Comparison of ENCODE assay signal across 10 cellular contexts in genomic region chr13:44396963-44397580, GRCh38. TPM values are rescaled to one million over a fixed set of nuclear protein-coding genes. Genes with fewer than 3 reads are reported as not detected.
DNase-seq lines count a peak whose midpoint lies in the region; ATAC-seq and TF ChIP-seq lines count a peak whose summit lies in the region.
"Had no signal": no experiment of that assay in that cellular context is flagged by ENCODE, and none has a peak within 500 bp of the region (broad histone marks: within the 10 kb centered on the region; RNA-seq: fewer than 3 reads in every experiment).

No MANE protein-coding gene starts in this region.

- no peak overlapping the region for H2BK120ac ChIP-seq in trophoblast cell (ENCODE audit: insufficient read depth, low read length, poor library complexity)

- ATAC-seq in HG02970 (IDR thresholded peaks at IDR 0.05; ENCODE audit: low FRiP score, unreplicated experiment) (no peak), mucosa of descending colon (no peak)

- H3K27ac ChIP-seq in trophoblast cell (ENCODE audit: low read depth, low read length), result peak overlapping the region; percentile 1

- H3K4me2 ChIP-seq in trophoblast cell (ENCODE audit: low read length), result peak overlapping the region; percentile 4

- H2BK5ac ChIP-seq in trophoblast cell (ENCODE audit: low read depth, low read length, poor library complexity), result no peak overlapping the region

- H3K79me1 ChIP-seq in trophoblast cell (ENCODE audit: low read length), result no peaks in the 10 kb centered on the region

- TF ChIP-seq CTCF in mucosa of descending colon (IDR thresholded peaks at IDR 0.05), result no peak

- H3K4me3 ChIP-seq in trophoblast cell (ENCODE audit: low read depth, low read length), result no peak overlapping the region
- no peak overlapping the region for H3K4me3 ChIP-seq in mucosa of descending colon

- H3K9me3 ChIP-seq in trophoblast cell (ENCODE audit: insufficient read depth, low read depth, low read length) (no peaks in the 10 kb centered on the region), mucosa of descending colon (no peaks in the 10 kb centered on the region)

- no peak overlapping the region for H2BK12ac ChIP-seq in trophoblast cell (ENCODE audit: low read length)

- no peak overlapping the region for H2AK5ac ChIP-seq in trophoblast cell (ENCODE audit: low read length)

- no peak overlapping the region for H3K4ac ChIP-seq in trophoblast cell (ENCODE audit: low read depth, low read length)

- no peak overlapping the region for H3K18ac ChIP-seq in trophoblast cell (ENCODE audit: low read length)

- no peaks in the 10 kb centered on the region for H3K27me3 ChIP-seq in trophoblast cell (ENCODE audit: insufficient read depth, low read length)

- no CpG with 5 or more reads among the region's 18 CpGs for WGBS in trophoblast cell (ENCODE audit: extremely low coverage, insufficient coverage, insufficient read length)

- H2AFZ ChIP-seq in trophoblast cell (ENCODE audit: insufficient read depth, low read length, poor library complexity), result no peak overlapping the region

- H4K12ac ChIP-seq in trophoblast cell (ENCODE audit: low read depth, low read length), result no peak overlapping the region

- H3K79me2 ChIP-seq in trophoblast cell (ENCODE audit: control insufficient read depth, insufficient read depth, low read length, poor library complexity), result no peaks in the 10 kb centered on the region

- H3K36me3 ChIP-seq in trophoblast cell (ENCODE audit: control insufficient read depth in 1 of 2, insufficient read depth in 2 of 2, low read length in 2 of 2) (no peaks in the 10 kb centered on the region), mucosa of descending colon (ENCODE audit: low read depth) (no peaks in the 10 kb centered on the region)

- H3K14ac ChIP-seq in trophoblast cell (ENCODE audit: low read length), result no peak overlapping the region

- no peak overlapping the region for H3K23ac ChIP-seq in trophoblast cell (ENCODE audit: low read length)

- peak overlapping the region; percentile 28 for H4K8ac ChIP-seq in trophoblast cell (ENCODE audit: low read depth, low read length)

- DNase-seq in D341Med (ENCODE audit: low spot score) (peak; percentile 55), brain pericyte (ENCODE audit: low read depth, low spot score) (peak; percentile 44), hepatic stellate cell (ENCODE audit: low spot score) (peak; percentile 75), trophoblast cell (no peak), GOT3 (lab: John Stamatoyannopoulos, UW) (no peak), SHP77 treated with DMSO at 0.1 percent for 48 hours (lab: John Stamatoyannopoulos, UW) (no peak), mucosa of descending colon (no peak)
- DNase-seq: HCEC 1CT had no signal

- no peak overlapping the region for H3K9ac ChIP-seq in trophoblast cell (ENCODE audit: low read length)

- intact Hi-C loops in mucosa of descending colon (cut with DNase I, micrococcal nuclease), result no loop called here

- no peak overlapping the region for H4K91ac ChIP-seq in trophoblast cell (ENCODE audit: low read depth, low read length)

- peaks cover 8 to 12% of the 10 kb centered on the region in 2 experiments for H3K4me1 ChIP-seq in trophoblast cell (ENCODE audit: control insufficient read depth in 1 of 2, insufficient read depth in 2 of 2, low read length in 2 of 2)
- peaks cover 7% of the 10 kb centered on the region for H3K4me1 ChIP-seq in mucosa of descending colon (ENCODE audit: low read depth)

RNA-seq across cellular contexts. Expression of gene SERP2, which starts 23.4 kb away (rescaled TPM):
- polyA plus RNA-seq in trophoblast cell (2013), result 0.61 and 0.66 TPM in 2 replicates
- 1 to 10 TPM; 3.3 to 6.0 (median 5.8) TPM for total RNA-seq in mucosa of descending colon
- polyA plus RNA-seq: IgD-negative memory B cell had no signal

Comparison
In these comparisons a context has a peak if more than half of its experiments do, and no peak if none do; other contexts are left out.
1. DNase-seq: peak in D341Med (single experiment), brain pericyte (single experiment) and hepatic stellate cell (single experiment); none in trophoblast cell (0 of 2), GOT3 (single experiment), SHP77 treated with DMSO at 0.1 percent for 48 hours (single experiment) and mucosa of descending colon (0 of 3).